Comparison of ENCODE assay signal across 8 cellular contexts in the genomic region with DNA sequence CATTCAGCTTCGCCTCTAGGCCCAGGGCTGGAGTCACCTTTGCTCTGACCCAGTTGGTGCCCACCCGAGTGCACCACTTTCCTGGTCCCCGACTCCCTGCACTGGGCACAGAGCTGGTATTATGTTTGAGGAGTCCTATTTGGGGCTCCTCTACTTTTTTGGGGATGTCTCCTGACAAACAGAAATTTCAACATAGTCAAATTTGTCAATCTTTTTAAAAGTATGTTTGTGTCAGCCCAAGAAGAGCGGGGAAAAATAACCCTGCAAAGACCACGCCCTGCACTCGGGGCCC. TPM values are rescaled to one million over a fixed set of nuclear protein-coding genes. Genes with fewer than 3 reads are reported as not detected.
DNase-seq lines count a peak whose midpoint lies in the region; ATAC-seq and TF ChIP-seq lines count a peak whose summit lies in the region.

No MANE protein-coding gene starts in this region.

- peaks cover 0 to 62% (median 26%) of the 10 kb centered on the region in 4 donors for H3K4me1 Mint-ChIP-seq in CD4-positive, CD25-positive, alpha-beta regulatory T cell

- H3K4me3 Mint-ChIP-seq in CD4-positive, CD25-positive, alpha-beta regulatory T cell = peak overlapping the region; percentile 72 to 94 (median 86)

- no peak for DNase-seq in CD4-positive, CD25-positive, alpha-beta regulatory T cell
- no peak for DNase-seq in dorsolateral prefrontal cortex
- no peak for DNase-seq in osteoblast (ENCODE audit: insufficient read length, low spot score, missing footprints)
- no peak for DNase-seq in NCI-H524 treated with DMSO at 0.1 percent for 48 hours (lab: John Stamatoyannopoulos, UW)
- no peak for DNase-seq in glomerular visceral epithelial cell (ENCODE audit: extremely low spot score)
- DNase-seq in NOMO-1 treated with dmso at 0.1 percent for 144 hours (lab: John Stamatoyannopoulos, UW; ENCODE audit: unreplicated experiment) = no peak
- no peak for DNase-seq in activated CD4-positive, alpha-beta T cell treated with anti-CD3 and anti-CD28 coated beads for 4 hours

- no peaks in the 10 kb centered on the region for H4K20me1 ChIP-seq in OCI-LY3 (ENCODE audit: insufficient read depth, low read length)
- no peaks in the 10 kb centered on the region for H4K20me1 ChIP-seq in osteoblast (ENCODE audit: insufficient read depth, low read length)

- no peaks in the 10 kb centered on the region for H3K27me3 ChIP-seq in CD4-positive, CD25-positive, alpha-beta regulatory T cell (ENCODE audit: control insufficient read depth, insufficient read depth, low read length)
- H3K27me3 ChIP-seq in OCI-LY3 (ENCODE audit: low read depth, low read length) = no peaks in the 10 kb centered on the region
- no peaks in the 10 kb centered on the region for H3K27me3 ChIP-seq in dorsolateral prefrontal cortex
- H3K27me3 ChIP-seq in osteoblast (ENCODE audit: insufficient read depth, low read length) = no peaks in the 10 kb centered on the region

- H3K36me3 Mint-ChIP-seq in CD4-positive, CD25-positive, alpha-beta regulatory T cell = peaks cover 10% of the 10 kb centered on the region

- no peaks in the 10 kb centered on the region for H3K36me3 ChIP-seq in CD4-positive, CD25-positive, alpha-beta regulatory T cell (ENCODE audit: control insufficient read depth, insufficient read depth, low read length)
- H3K36me3 ChIP-seq in OCI-LY3 (replicated peaks; ENCODE audit: low read depth, low read length) (no peaks in the 10 kb centered on the region), osteoblast (ENCODE audit: insufficient read depth, low read length) (peaks cover 5% of the 10 kb centered on the region)

- H3K27ac Mint-ChIP-seq in CD4-positive, CD25-positive, alpha-beta regulatory T cell = peak overlapping the region; percentile 43 to 91 (median 56)

- ATAC-seq in CD4-positive, CD25-positive, alpha-beta regulatory T cell (ENCODE audit: low read depth in 2 of 2) = no peak

- TF ChIP-seq CTCF in OCI-LY3 (IDR thresholded peaks at IDR 0.05; ENCODE audit: low read depth, low read length) (no peak), dorsolateral prefrontal cortex (IDR thresholded peaks at IDR 0.05 in 54 of 56, conservative IDR thresholded peaks at IDR 0.05 in 2 of 56; ENCODE audit: low read depth in 1 of 56, partially characterized antibody in 56 of 56) (no peak), osteoblast (IDR thresholded peaks at IDR 0.05; ENCODE audit: extremely low read depth, low read depth, low read length) (no peak)

- no peak overlapping the region for H2AFZ ChIP-seq in OCI-LY3 (ENCODE audit: low read depth, low read length)
- no peak overlapping the region for H2AFZ ChIP-seq in osteoblast (ENCODE audit: low read length)

- no peaks in the 10 kb centered on the region for H3K9me3 ChIP-seq in CD4-positive, CD25-positive, alpha-beta regulatory T cell (ENCODE audit: control insufficient read depth in 2 of 2, low read length in 2 of 2)
- no peaks in the 10 kb centered on the region for H3K9me3 ChIP-seq in OCI-LY3 (ENCODE audit: insufficient read depth, low read length)
- no peaks in the 10 kb centered on the region for H3K9me3 ChIP-seq in osteoblast (ENCODE audit: low read depth, low read length)

- H3K27me3 Mint-ChIP-seq in CD4-positive, CD25-positive, alpha-beta regulatory T cell = no peaks in the 10 kb centered on the region

- peaks cover 15% of the 10 kb centered on the region for H3K4me1 ChIP-seq in CD4-positive, CD25-positive, alpha-beta regulatory T cell (ENCODE audit: control insufficient read depth, insufficient read depth, low read length, poor library complexity, severe bottlenecking)
- H3K4me1 ChIP-seq in OCI-LY3 (ENCODE audit: low read length) = peaks cover 11% of the 10 kb centered on the region
- peaks cover 27% of the 10 kb centered on the region for H3K4me1 ChIP-seq in osteoblast (ENCODE audit: insufficient read depth, low read length)

- intact Hi-C loops in dorsolateral prefrontal cortex (cut with DNase I) = loop anchor here (1.0 to 2.0 kb wide), 4 partner anchors 9 to 16 kb away; partner anchors contain the start of gene MARCKSL1 (in 1 of the 2)

- H3K4me3 ChIP-seq in CD4-positive, CD25-positive, alpha-beta regulatory T cell (ENCODE audit: low read depth, low read length) = no peak overlapping the region
- H3K4me3 ChIP-seq in OCI-LY3 (ENCODE audit: low read length) (peak overlapping the region; percentile 76), dorsolateral prefrontal cortex (peak overlapping the region in 55 of 59 donors; percentile 44 to 93 (median 81)), osteoblast (ENCODE audit: insufficient read depth, low read length) (peak overlapping the region; percentile 85)

- H3K4me2 ChIP-seq in OCI-LY3 (ENCODE audit: low read length) = peak overlapping the region; percentile 51
- H3K4me2 ChIP-seq in osteoblast (ENCODE audit: insufficient read depth, low read length) = peak overlapping the region; percentile 87

- no peaks in the 10 kb centered on the region for H3K79me2 ChIP-seq in OCI-LY3 (ENCODE audit: low read length)
- H3K79me2 ChIP-seq in osteoblast (ENCODE audit: insufficient read depth, low read length) = no peaks in the 10 kb centered on the region

- H3K27ac ChIP-seq in CD4-positive, CD25-positive, alpha-beta regulatory T cell (ENCODE audit: insufficient read depth, low read length, poor library complexity, severe bottlenecking) = peak overlapping the region; percentile 77
- H3K27ac ChIP-seq in OCI-LY3 (ENCODE audit: low read length) = no peak overlapping the region
- peak overlapping the region; percentile 51 to 99 (median 98) for H3K27ac ChIP-seq in dorsolateral prefrontal cortex
- no peak overlapping the region for H3K27ac ChIP-seq in osteoblast (ENCODE audit: low read depth, low read length)

- no peaks in the 10 kb centered on the region for H3K9me3 Mint-ChIP-seq in CD4-positive, CD25-positive, alpha-beta regulatory T cell

- peak overlapping the region; percentile 54; the same call in 1 of the 2 replicates for H3K9ac ChIP-seq in OCI-LY3 (ENCODE audit: low read length)

RNA-seq across cellular contexts. Expression of gene FAM229A, which starts 11.6 kb away (rescaled TPM):
- 43.2 TPM for total RNA-seq in CD4-positive, CD25-positive, alpha-beta regulatory T cell
- polyA plus RNA-seq in CD4-positive, CD25-positive, alpha-beta regulatory T cell = under 1 TPM in 2 of 4 donors, not detected in 2; 0.14 to 0.31 TPM
- total RNA-seq in dorsolateral prefrontal cortex = 10 to 100 TPM in 59 of 120 experiments, 1 to 10 TPM in 61; 4.0 to 24.0 (median 9.9) TPM
- 1.8 and 2.5 TPM in 2 replicates for total RNA-seq in osteoblast

RNA-seq across cellular contexts. Expression of gene TSSK3, which starts 11.6 kb away (rescaled TPM):
- 0.76 TPM for total RNA-seq in CD4-positive, CD25-positive, alpha-beta regulatory T cell
- polyA plus RNA-seq in CD4-positive, CD25-positive, alpha-beta regulatory T cell = 1 to 10 TPM in 2 of 4 donors, not detected in 2; 1.1 to 1.9 TPM
- total RNA-seq in dorsolateral prefrontal cortex (10 to 100 TPM in 8 of 120 experiments, 1 to 10 TPM in 111, not detected in 1; 1.2 to 16.0 (median 5.1) TPM), osteoblast (1.5 and 1.8 TPM in 2 replicates)

RNA-seq across cellular contexts. Expression of gene MARCKSL1, which starts 14.7 kb away (rescaled TPM):
- total RNA-seq in CD4-positive, CD25-positive, alpha-beta regulatory T cell = 27.5 TPM
- polyA plus RNA-seq in CD4-positive, CD25-positive, alpha-beta regulatory T cell = 10 to 100 TPM; 34.4 to 59.4 (median 48.7) TPM
- 100 to 1,000 TPM in 117 of 120 experiments, 10 to 100 TPM in 3; 90.1 to 633 (median 196) TPM for total RNA-seq in dorsolateral prefrontal cortex
- total RNA-seq in osteoblast = 15.9 and 16.6 TPM in 2 replicates

RNA-seq across cellular contexts. Expression of gene BSDC1, which starts 43.5 kb away (rescaled TPM):
- total RNA-seq in CD4-positive, CD25-positive, alpha-beta regulatory T cell = 198 TPM
- 10 to 100 TPM; 27.3 to 45.4 (median 40.1) TPM for polyA plus RNA-seq in CD4-positive, CD25-positive, alpha-beta regulatory T cell
- total RNA-seq in dorsolateral prefrontal cortex (100 to 1,000 TPM in 79 of 120 experiments, 10 to 100 TPM in 41; 87.5 to 123 (median 103) TPM), osteoblast (68.0 and 69.0 TPM in 2 replicates)

RNA-seq across cellular contexts. Expression of gene HDAC1, which starts 58.8 kb away (rescaled TPM):
- 98.2 TPM for total RNA-seq in CD4-positive, CD25-positive, alpha-beta regulatory T cell
- polyA plus RNA-seq in CD4-positive, CD25-positive, alpha-beta regulatory T cell = 100 to 1,000 TPM; 132 to 150 (median 147) TPM
- total RNA-seq in dorsolateral prefrontal cortex = 10 to 100 TPM; 16.3 to 56.0 (median 29.8) TPM
- total RNA-seq in osteoblast = 44.5 and 46.6 TPM in 2 replicates

Comparison
In these comparisons a context has a peak if more than half of its experiments do, and no peak if none do; other contexts are left out.
1. H3K27ac ChIP-seq: peak in CD4-positive, CD25-positive, alpha-beta regulatory T cell (single experiment) and dorsolateral prefrontal cortex (59 of 59); none in OCI-LY3 (single experiment) and osteoblast (single experiment).